ENCODE assay signal across 1 cellular context in genomic region chrX:153763989-153764755, GRCh38.
TF ChIP-seq lines count a peak whose summit lies in the region.

PLXNB3 (plus strand) TSS chrX:153764249; CDS start chrX:153765536, 1,287 bp downstream.

TF ChIP-seq in K562, 482 proteins besides CTCF, POLR2A, EP300 and RAD21 (continued from another document):
- no peak for TF ChIP-seq IRF1 (CRISPR knock-in tag; IDR thresholded peaks at IDR 0.05; ENCODE audit: borderline replicate concordance)
- TF ChIP-seq ZNF778 (CRISPR knock-in tag; IDR thresholded peaks at IDR 0.05) = no peak
- no peak for TF ChIP-seq CCNT2 (IDR thresholded peaks at IDR 0.05; ENCODE audit: borderline replicate concordance, extremely low read depth, insufficient read length, low read depth, low read length)
- peak; percentile 32; the same call in 1 of the 2 replicates for TF ChIP-seq CXXC5 (CRISPR knock-in tag; IDR thresholded peaks at IDR 0.05)
- TF ChIP-seq YBX1 (IDR thresholded peaks at IDR 0.05) = no peak
- TF ChIP-seq ZNF512 (tag; IDR thresholded peaks at IDR 0.05) = no peak
- no peak for TF ChIP-seq ZFPM2 (CRISPR knock-in tag; IDR thresholded peaks at IDR 0.05)
- no peak; the same call in 1 of the 2 replicates for TF ChIP-seq STAG1 (CRISPR knock-in tag; IDR thresholded peaks at IDR 0.05; ENCODE audit: borderline replicate concordance)
- no peak for TF ChIP-seq SREBF2 (CRISPR knock-in tag; IDR thresholded peaks at IDR 0.05)
- no peak for TF ChIP-seq CC2D1A (IDR thresholded peaks at IDR 0.05)
- TF ChIP-seq MIER1 (IDR thresholded peaks at IDR 0.05; ENCODE audit: low read depth) = no peak
- TF ChIP-seq PRPF4 (IDR thresholded peaks at IDR 0.05; ENCODE audit: insufficient read depth, low read depth, low read length, poor library complexity, severe bottlenecking) = no peak
- no peak for TF ChIP-seq EZH2 (IDR thresholded peaks at IDR 0.05; ENCODE audit: borderline replicate concordance, low read depth, low read length)
- no peak for TF ChIP-seq FOXA1 (IDR thresholded peaks at IDR 0.05; ENCODE audit: borderline replicate concordance)
- TF ChIP-seq ZNF695 (CRISPR knock-in tag; IDR thresholded peaks at IDR 0.05) = no peak
- TF ChIP-seq ZBTB5 (IDR thresholded peaks at IDR 0.05) = no peak
- no peak for TF ChIP-seq PCBP1 (IDR thresholded peaks at IDR 0.05; ENCODE audit: low read depth, low read length, poor library complexity, severe bottlenecking)
- no peak for TF ChIP-seq TEAD4 (IDR thresholded peaks at IDR 0.05; ENCODE audit: low read length)
- no peak for TF ChIP-seq TEAD4 (CRISPR knock-in tag; IDR thresholded peaks at IDR 0.05; ENCODE audit: borderline replicate concordance)
- no peak for TF ChIP-seq ZC3H11A (IDR thresholded peaks at IDR 0.05; ENCODE audit: low read depth, low read length)
- peak; percentile 73 for TF ChIP-seq SMC3 (conservative IDR thresholded peaks at IDR 0.05; ENCODE audit: insufficient read depth, low read depth, low read length)
- no peak for TF ChIP-seq KLF10 (CRISPR knock-in tag; IDR thresholded peaks at IDR 0.05)
- no peak for TF ChIP-seq PHF8 (IDR thresholded peaks at IDR 0.05; ENCODE audit: borderline replicate concordance, low read length)
- TF ChIP-seq PHF21A (IDR thresholded peaks at IDR 0.05; ENCODE audit: borderline replicate concordance, low read depth) = no peak
- no peak for TF ChIP-seq TFE3 (CRISPR knock-in tag; IDR thresholded peaks at IDR 0.05)
- TF ChIP-seq HNRNPL (IDR thresholded peaks at IDR 0.05; ENCODE audit: low read depth, low read length) = peak; percentile 97
- TF ChIP-seq ZNF121 (CRISPR knock-in tag; conservative IDR thresholded peaks at IDR 0.05) = no peak
- TF ChIP-seq PREB (CRISPR knock-in tag; IDR thresholded peaks at IDR 0.05) = no peak
- no peak for TF ChIP-seq KAT8 (IDR thresholded peaks at IDR 0.05; ENCODE audit: low read depth)
- TF ChIP-seq TRIM25 (IDR thresholded peaks at IDR 0.05; ENCODE audit: borderline replicate concordance) = no peak
